18 cellular contexts compared by ENCODE assay signal in genomic region chr2:143347901-143348300, GRCh38.
DNase-seq lines count a peak whose midpoint lies in the region; ATAC-seq, FAIRE-seq and TF ChIP-seq lines count a peak whose summit lies in the region.
"Had no signal": no experiment of that assay in that cellular context is flagged by ENCODE, and none has a peak within 500 bp of the region (broad histone marks: within the 10 kb centered on the region; RNA-seq: fewer than 3 reads in every experiment).

No MANE protein-coding gene starts in this region.

- H3K9me3 Mint-ChIP-seq in brain (no peaks in the 10 kb centered on the region), Calu3 (ENCODE audit: low read depth, unreplicated experiment) (no peaks in the 10 kb centered on the region)
- H3K9me3 Mint-ChIP-seq: CD4-positive, alpha-beta memory T cell; IgD-negative memory B cell had no signal

- FAIRE-seq in A549 (lab: Jason Lieb, UNC) (no peak), H54 (lab: Jason Lieb, UNC) (peak; percentile 36)
- FAIRE-seq: D721Med, G401.6 had no signal

- H3K4me1 ChIP-seq in A549 = no peaks in the 10 kb centered on the region
- H3K4me1 ChIP-seq in prostate gland (replicated peaks) = no peaks in the 10 kb centered on the region

- H3K27ac Mint-ChIP-seq in brain = peak overlapping the region in 4 of 5 experiments; percentile 76 to 94 (median 86)
- H3K27ac Mint-ChIP-seq in Calu3 (ENCODE audit: unreplicated experiment) = no peak overlapping the region
- H3K27ac Mint-ChIP-seq: B cell, IgD-negative memory B cell had no signal

- no peaks in the 10 kb centered on the region for H3K27me3 ChIP-seq in prostate gland (replicated peaks; ENCODE audit: insufficient read depth)

- H3K4me3 ChIP-seq in A549 = no peak overlapping the region
- H3K4me3 ChIP-seq in prostate gland = no peak overlapping the region

- TF ChIP-seq RAD21 in A549 (conservative IDR thresholded peaks at IDR 0.05 in 1 of 2, IDR thresholded peaks at IDR 0.05 in 1 of 2) = no peak

- 55% methylated on average over 2 of the region's 2 CpGs for WGBS in A549 (ENCODE audit: missing lambda C conversion rate)
- 91% methylated on average over 2 of the region's 2 CpGs for WGBS in prostate gland

- intact Hi-C loops in Calu3 (cut with micrococcal nuclease; ENCODE audit: unreplicated experiment) (no loop called here), prostate gland (cut with DNase I) (no loop called here)

- peak in 2 of 3 experiments; percentile 17 to 67 for DNase-seq in NCI-H1417 (lab: John Stamatoyannopoulos, UW)
- DNase-seq in NCI-H1417 treated with DMSO at 0.1 percent for 48 hours (lab: John Stamatoyannopoulos, UW) = no peak
- DNase-seq in A549 (ENCODE audit: low read depth in 1 of 2, low spot score in 1 of 2) = no peak
- no peak for DNase-seq in H54 (ENCODE audit: insufficient read length, low spot score)
- DNase-seq in Calu3 = no peak
- DNase-seq in prostate gland (ENCODE audit: low spot score) = no peak
- DNase-seq: C1 segment of cervical spinal cord; CD4-positive, alpha-beta memory T cell; DMS153; DMS79 treated with DMSO at 0.1 percent for 48 hours; EL had no signal

- no TSS peak for BruUV-seq in Calu3 (replicated peaks; lab: Mats Ljungman, UMichigan)

- H3K27ac ChIP-seq in A549 (no peak overlapping the region), prostate gland (no peak overlapping the region)

- TF ChIP-seq POLR2A in A549 (IDR thresholded peaks at IDR 0.05; ENCODE audit: low read length) (no peak), H54 (IDR thresholded peaks at IDR 0.05; ENCODE audit: low read depth, low read length) (no peak), prostate gland (IDR thresholded peaks at IDR 0.05) (no peak)

- H3K27me3 Mint-ChIP-seq in brain (no peaks in the 10 kb centered on the region), Calu3 (ENCODE audit: unreplicated experiment) (no peaks in the 10 kb centered on the region)
- H3K27me3 Mint-ChIP-seq: B cell; CD4-positive, alpha-beta memory T cell; IgD-negative memory B cell had no signal

- no peak for TF ChIP-seq EP300 in A549 (IDR thresholded peaks at IDR 0.05)

- no peaks in the 10 kb centered on the region for H3K36me3 Mint-ChIP-seq in brain
- H3K36me3 Mint-ChIP-seq in Calu3 (ENCODE audit: insufficient read depth, unreplicated experiment) = no peaks in the 10 kb centered on the region

- POLR2A ChIA-PET in A549 (lab: Yijun Ruan, JAX) = no interaction called here

- H3K9me3 ChIP-seq in A549 = no peaks in the 10 kb centered on the region
- no peaks in the 10 kb centered on the region for H3K9me3 ChIP-seq in prostate gland

- H3K4me3 Mint-ChIP-seq in brain (peak overlapping the region in 2 of 5 experiments; percentile 31 to 53), Calu3 (ENCODE audit: low read depth, unreplicated experiment) (no peak overlapping the region)
- H3K4me3 Mint-ChIP-seq: B cell; CD4-positive, alpha-beta memory T cell had no signal

- no peak for ATAC-seq in A549
- no peak for ATAC-seq in GM19452 (IDR thresholded peaks at IDR 0.05; ENCODE audit: unreplicated experiment)
- ATAC-seq: HCT116 had no signal

- TF ChIP-seq CTCF in A549 (IDR thresholded peaks at IDR 0.05) (no peak), brain (conservative IDR thresholded peaks at IDR 0.05) (no peak), Calu3 (IDR thresholded peaks at IDR 0.05; ENCODE audit: unreplicated experiment) (no peak), prostate gland (IDR thresholded peaks at IDR 0.05) (no peak)

- H3K4me2 ChIP-seq in A549 = no peak overlapping the region

- H3K4me1 Mint-ChIP-seq in brain (peaks cover 50% of the 10 kb centered on the region), Calu3 (ENCODE audit: low read depth, unreplicated experiment) (peaks cover 8% of the 10 kb centered on the region)

- no peaks in the 10 kb centered on the region for H3K36me3 ChIP-seq in prostate gland

- CTCF ChIA-PET in A549 (lab: Yijun Ruan, JAX) = no interaction called here
- CTCF ChIA-PET in Calu3 (lab: Charles Lee) = no interaction called here

TF ChIP-seq in A549, 52 proteins besides CTCF, POLR2A, EP300 and RAD21:
- TF ChIP-seq KDM5A (IDR thresholded peaks at IDR 0.05) = no peak
- TF ChIP-seq MAFK (IDR thresholded peaks at IDR 0.05; ENCODE audit: partially characterized antibody) = peak; percentile 53
- TF ChIP-seq CEBPB (IDR thresholded peaks at IDR 0.05) = no peak

Comparison
In these comparisons a context has a peak if more than half of its experiments do, and no peak if none do; other contexts are left out.
1. DNase-seq: peak in NCI-H1417 (2 of 3); none in NCI-H1417 treated with DMSO at 0.1 percent for 48 hours (single experiment), A549 (0 of 2), H54 (single experiment), Calu3 (single experiment) and prostate gland (single experiment).